In the genomic region with DNA sequence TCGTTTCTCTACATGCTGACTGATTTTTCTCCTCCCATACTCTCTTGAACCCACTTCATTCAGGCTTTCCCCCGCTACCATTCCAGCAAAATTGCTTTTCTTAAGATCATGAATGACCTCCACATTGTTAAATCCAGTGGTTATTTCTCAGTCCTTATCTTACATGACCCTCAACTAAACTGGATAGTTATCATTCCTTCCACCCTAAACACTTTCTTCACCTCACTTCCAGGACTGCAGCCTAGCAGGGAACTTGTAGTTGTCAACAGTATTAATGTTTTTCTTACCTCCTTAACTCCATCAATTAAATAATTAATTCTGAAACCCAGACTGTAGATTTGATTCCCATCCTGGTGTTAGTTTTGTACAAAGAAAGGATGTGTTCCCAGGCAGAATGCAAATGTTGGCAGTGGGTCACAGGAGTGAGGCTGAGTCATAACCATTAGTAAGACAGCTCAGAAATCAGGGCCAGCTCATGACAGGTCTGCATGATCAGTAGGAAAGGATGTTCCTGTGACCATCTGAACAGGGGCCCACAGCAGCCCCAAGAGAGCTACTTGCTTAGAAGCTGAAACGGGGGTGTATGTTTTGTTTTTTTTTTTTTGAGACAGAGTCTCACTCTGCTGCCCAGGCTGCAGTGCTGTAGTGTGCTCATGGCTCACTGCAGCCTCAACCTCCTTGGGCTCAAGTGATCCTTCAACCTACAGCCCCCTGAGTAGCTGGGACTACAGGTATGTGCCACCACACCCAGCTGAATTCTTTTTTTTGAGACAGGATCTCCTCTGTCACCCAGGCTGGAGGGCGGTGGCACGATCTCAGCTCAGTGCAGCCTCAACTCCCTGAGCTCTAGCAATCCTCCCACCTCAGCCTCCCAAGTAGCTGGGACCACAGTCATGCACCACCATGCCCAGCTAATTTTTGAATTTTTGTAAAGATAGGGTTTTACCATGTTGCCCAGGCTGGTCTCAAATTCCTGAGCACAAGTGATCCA, we compare ENCODE assay signal across 8 cellular contexts. TPM values are rescaled to one million over a fixed set of nuclear protein-coding genes. Genes with fewer than 3 reads are reported as not detected.
DNase-seq lines count a peak whose midpoint lies in the region; ATAC-seq and TF ChIP-seq lines count a peak whose summit lies in the region.

No MANE protein-coding gene starts in this region.

- H3K27ac ChIP-seq in OCI-LY3 (ENCODE audit: low read length) (no peak overlapping the region), suprapubic skin (peak overlapping the region; percentile 65)
- no peak overlapping the region for H3K27ac ChIP-seq in CD8-positive, alpha-beta memory T cell (ENCODE audit: low read depth, low read length)

- H3K4me1 Mint-ChIP-seq in CD8-positive, alpha-beta memory T cell = no peaks in the 10 kb centered on the region

- H3K27me3 Mint-ChIP-seq in CD8-positive, alpha-beta memory T cell = peaks cover 7 to 33% of the 10 kb centered on the region in 2 donors

- CTCF ChIA-PET in CD8-positive, alpha-beta memory T cell (lab: Charles Lee) = no interaction called here

- POLR2A ChIA-PET in CD8-positive, alpha-beta memory T cell (lab: Charles Lee) = interaction anchor here (0.5 kb wide), 1 partner anchor 83 kb away, joined by 3 read pairs; no protein-coding TSS in a partner anchor

- DNase-seq in stimulated activated CD4-positive, alpha-beta T cell treated with anti-CD3 and anti-CD28 coated beads, Interleukin-1b, Interleukin-23, amount 100 ng/mL, for 48 hours = peak; percentile 26
- no peak for DNase-seq in stimulated activated CD4-positive, alpha-beta T cell treated with anti-CD3 and anti-CD28 coated beads, Interleukin-2, amount 100 ng/mL, for 48 hours
- DNase-seq in fibroblast of the conjunctiva (ENCODE audit: low read depth) (peak; percentile 89), suprapubic skin (ENCODE audit: low spot score in 2 of 2) (peak in 1 of 2 donors; percentile 89), cerebellar nuclear complex (lab: John Stamatoyannopoulos, UW) (no peak)
- no peak for DNase-seq in CD8-positive, alpha-beta memory T cell

- H3K4me2 ChIP-seq in OCI-LY3 (ENCODE audit: low read length) = no peak overlapping the region; the same call in none of the 2 replicates

- H3K4me1 ChIP-seq in OCI-LY3 (ENCODE audit: low read length) (peaks cover 3% of the 10 kb centered on the region), suprapubic skin (peaks cover 45% of the 10 kb centered on the region)
- no peaks in the 10 kb centered on the region for H3K4me1 ChIP-seq in CD8-positive, alpha-beta memory T cell (ENCODE audit: insufficient read depth, low read length)

- peak; percentile 59 for ATAC-seq in HG02798 (IDR thresholded peaks at IDR 0.05; ENCODE audit: poor library complexity, unreplicated experiment)

- H3K4me3 ChIP-seq in OCI-LY3 (ENCODE audit: low read length) = 0 out of 2 replicates have a peak overlapping the region, but pooled peaks have one; percentile 29
- no peak overlapping the region for H3K4me3 ChIP-seq in suprapubic skin
- H3K4me3 ChIP-seq in CD8-positive, alpha-beta memory T cell (ENCODE audit: low read length) = no peak overlapping the region

- TF ChIP-seq EP300 in suprapubic skin (IDR thresholded peaks at IDR 0.05) = no peak

- H4K20me1 ChIP-seq in OCI-LY3 (ENCODE audit: insufficient read depth, low read length) = no peaks in the 10 kb centered on the region

- TF ChIP-seq CTCF in OCI-LY3 (IDR thresholded peaks at IDR 0.05; ENCODE audit: low read depth, low read length) = no peak
- no peak for TF ChIP-seq CTCF in suprapubic skin (IDR thresholded peaks at IDR 0.05)

- H3K9me3 ChIP-seq in OCI-LY3 (ENCODE audit: insufficient read depth, low read length) (no peaks in the 10 kb centered on the region), suprapubic skin (no peaks in the 10 kb centered on the region)
- H3K9me3 ChIP-seq in CD8-positive, alpha-beta memory T cell (ENCODE audit: low read length) = no peaks in the 10 kb centered on the region

- WGBS in suprapubic skin = 67% methylated on average over 5 of the region's 5 CpGs

- peaks cover 0 to 3% (median 0%) of the 10 kb centered on the region in 3 donors for H3K36me3 Mint-ChIP-seq in CD8-positive, alpha-beta memory T cell

- H3K27me3 ChIP-seq in OCI-LY3 (ENCODE audit: low read depth, low read length) = no peaks in the 10 kb centered on the region
- H3K27me3 ChIP-seq in suprapubic skin = no peaks in the 10 kb centered on the region
- H3K27me3 ChIP-seq in CD8-positive, alpha-beta memory T cell (ENCODE audit: insufficient read depth, low read length, poor library complexity, severe bottlenecking) = peaks cover 7% of the 10 kb centered on the region

- no peak for TF ChIP-seq POLR2A in suprapubic skin (IDR thresholded peaks at IDR 0.05)

- no peaks in the 10 kb centered on the region for H3K36me3 ChIP-seq in OCI-LY3 (replicated peaks; ENCODE audit: low read depth, low read length)
- H3K36me3 ChIP-seq in suprapubic skin = no peaks in the 10 kb centered on the region
- H3K36me3 ChIP-seq in CD8-positive, alpha-beta memory T cell (ENCODE audit: insufficient read depth, low read length) = no peaks in the 10 kb centered on the region

- H3K27ac Mint-ChIP-seq in CD8-positive, alpha-beta memory T cell = peak overlapping the region in 1 of 8 donors; percentile 19

- H3K4me3 Mint-ChIP-seq in CD8-positive, alpha-beta memory T cell = no peak overlapping the region

- no peak overlapping the region; the same call in 1 of the 2 replicates for H3K9ac ChIP-seq in OCI-LY3 (ENCODE audit: low read length)

- H3K79me2 ChIP-seq in OCI-LY3 (ENCODE audit: low read length) = 0 out of 2 replicates have a peak, but pooled peaks cover 4% of the 10 kb centered on the region

- no peaks in the 10 kb centered on the region for H3K9me3 Mint-ChIP-seq in CD8-positive, alpha-beta memory T cell

- no peak overlapping the region for H2AFZ ChIP-seq in OCI-LY3 (ENCODE audit: low read depth, low read length)

RNA-seq across cellular contexts. Expression of a gene that starts 9.1 kb away (rescaled TPM):
- total RNA-seq in suprapubic skin = 10 to 100 TPM in 3 of 4 donors, 1 to 10 TPM in 1; 9.3 to 18.1 (median 15.1) TPM
- total RNA-seq in CD8-positive, alpha-beta memory T cell = under 1 TPM in 1 of 2 experiments, not detected in 1; 0.31 TPM
- 0.17 TPM for polyA plus RNA-seq in CD8-positive, alpha-beta memory T cell

Comparison
In these comparisons a context has a peak if more than half of its experiments do, and no peak if none do; other contexts are left out.
1. DNase-seq: peak in stimulated activated CD4-positive, alpha-beta T cell treated with anti-CD3 and anti-CD28 coated beads, Interleukin-1b, Interleukin-23, amount 100 ng/mL, for 48 hours (single experiment) and fibroblast of the conjunctiva (single experiment); none in stimulated activated CD4-positive, alpha-beta T cell treated with anti-CD3 and anti-CD28 coated beads, Interleukin-2, amount 100 ng/mL, for 48 hours (0 of 2), CD8-positive, alpha-beta memory T cell (0 of 5) and cerebellar nuclear complex (0 of 2).
2. RNA of a gene that starts 9.1 kb away (total RNA-seq): 9.3 to 18.1 TPM in suprapubic skin; 0.31 TPM in CD8-positive, alpha-beta memory T cell; every median in the first group is over 4 times any median in the second.